ENCODE assay signal across 7 cellular contexts in genomic region chr4:22412013-22412412, GRCh38.
"Had no signal": no experiment of that assay in that cellular context is flagged by ENCODE, and none has a peak within 500 bp of the region (broad histone marks: within the 10 kb centered on the region; RNA-seq: fewer than 3 reads in every experiment).

No MANE protein-coding gene starts in this region.

- H3K27me3 Mint-ChIP-seq: IgD-negative memory B cell had no signal

- H3K4me1 Mint-ChIP-seq: IgD-negative memory B cell had no signal

- ATAC-seq: HepG2, K562 had no signal

- H3K27ac Mint-ChIP-seq: IgD-negative memory B cell had no signal

- H3K36me3 Mint-ChIP-seq: IgD-negative memory B cell had no signal

- H3K9me3 Mint-ChIP-seq: IgD-negative memory B cell had no signal

- FAIRE-seq: HepG2, HTR-8/SVneo, K562 had no signal

- H3K27ac ChIP-seq: HL-60 had no signal

- DNase-seq: IMR-90, KBM-7 had no signal

- H3K4me3 Mint-ChIP-seq: IgD-negative memory B cell had no signal

- H3K4me3 ChIP-seq: K562 had no signal
